Comparison of ENCODE assay signal across 8 cellular contexts in genomic region chr16:2148714-2149629, GRCh38. TPM values are rescaled to one million over a fixed set of nuclear protein-coding genes. Genes with fewer than 3 reads are reported as not detected.
DNase-seq lines count a peak whose midpoint lies in the region; ATAC-seq, FAIRE-seq and TF ChIP-seq lines count a peak whose summit lies in the region.

No MANE protein-coding gene starts in this region.

- H2AFZ ChIP-seq in Karpas-422 (ENCODE audit: low read length), result no peak overlapping the region
- no peak overlapping the region for H2AFZ ChIP-seq in astrocyte (ENCODE audit: low read depth, low read length)

- no peak for FAIRE-seq in astrocyte (lab: Jason Lieb, UNC)

- no peaks in the 10 kb centered on the region for H3K27me3 Mint-ChIP-seq in astrocyte (ENCODE audit: low read depth, unreplicated experiment)

- ATAC-seq in right lobe of liver, result no peak
- ATAC-seq in GM18502 (IDR thresholded peaks at IDR 0.05; ENCODE audit: poor library complexity, unreplicated experiment), result no peak
- ATAC-seq in HG03159 (IDR thresholded peaks at IDR 0.05; ENCODE audit: unreplicated experiment), result no peak

- H3K9me3 ChIP-seq in Karpas-422 (ENCODE audit: low read length), result no peaks in the 10 kb centered on the region
- no peaks in the 10 kb centered on the region for H3K9me3 ChIP-seq in astrocyte (ENCODE audit: insufficient read depth, low read depth, low read length)
- H3K9me3 ChIP-seq in right lobe of liver, result no peaks in the 10 kb centered on the region

- no peak overlapping the region for H3K27ac Mint-ChIP-seq in astrocyte (ENCODE audit: unreplicated experiment)

- peak overlapping the region; percentile 87 for H3K4me2 ChIP-seq in Karpas-422 (ENCODE audit: low read depth, low read length, poor library complexity, severe bottlenecking)
- peak overlapping the region; percentile 100 for H3K4me2 ChIP-seq in astrocyte (ENCODE audit: low read length)

- H3K36me3 ChIP-seq in Karpas-422 (ENCODE audit: insufficient read depth, low read length) (peaks cover 17% of the 10 kb centered on the region), astrocyte (ENCODE audit: insufficient read depth, low read length) (peaks cover 4% of the 10 kb centered on the region), right lobe of liver (peaks cover 0 to 7% (median 0%) of the 10 kb centered on the region in 4 donors), urinary bladder (ENCODE audit: insufficient read depth) (no peaks in the 10 kb centered on the region)

- H3K36me3 Mint-ChIP-seq in astrocyte (ENCODE audit: low read depth, unreplicated experiment), result peaks cover 7% of the 10 kb centered on the region

- peak overlapping the region; percentile 73 for H3K4me3 ChIP-seq in Karpas-422 (ENCODE audit: low read length)
- H3K4me3 ChIP-seq in astrocyte (ENCODE audit: insufficient read depth, low read depth, low read length), result peak overlapping the region; percentile 28
- H3K4me3 ChIP-seq in right lobe of liver, result peak overlapping the region; percentile 42 to 61 (median 53)
- H3K4me3 ChIP-seq in urinary bladder (ENCODE audit: low read depth, low read length), result peak overlapping the region; percentile 40

- DNase-seq in EH (ENCODE audit: low read depth) (peak; percentile 32), Karpas-422 (peak; percentile 79), astrocyte (ENCODE audit: low read depth) (no peak), right lobe of liver (peak in 2 of 3 donors; percentile 60), inferior parietal cortex (ENCODE audit: extremely low spot score) (no peak)

- H3K9me2 ChIP-seq in Karpas-422 (replicated peaks; ENCODE audit: insufficient read depth, low read length), result no peaks in the 10 kb centered on the region

- H3K9me3 Mint-ChIP-seq in astrocyte (ENCODE audit: unreplicated experiment), result no peaks in the 10 kb centered on the region

- TF ChIP-seq POLR2A in right lobe of liver (IDR thresholded peaks at IDR 0.05), result no peak

- H3K27ac ChIP-seq in Karpas-422 (ENCODE audit: low read length) (no peak overlapping the region), astrocyte (ENCODE audit: low read depth, low read length) (no peak overlapping the region), right lobe of liver (peak overlapping the region in 1 of 3 donors; percentile 71), urinary bladder (ENCODE audit: low read depth) (no peak overlapping the region)

- peaks cover 62% of the 10 kb centered on the region for H3K4me1 ChIP-seq in Karpas-422 (ENCODE audit: low read length)
- H3K4me1 ChIP-seq in astrocyte (ENCODE audit: insufficient read depth, low read length), result peaks cover 55% of the 10 kb centered on the region
- peaks cover 0 to 63% (median 23%) of the 10 kb centered on the region in 4 donors for H3K4me1 ChIP-seq in right lobe of liver
- peaks cover 1% of the 10 kb centered on the region for H3K4me1 ChIP-seq in urinary bladder (ENCODE audit: insufficient read depth)

- peaks cover 17% of the 10 kb centered on the region for H3K4me1 Mint-ChIP-seq in astrocyte (ENCODE audit: low read depth, unreplicated experiment)

- TF ChIP-seq CTCF in astrocyte (IDR thresholded peaks at IDR 0.05; ENCODE audit: insufficient read depth, low read depth, low read length), result no peak
- peak in 1 of 4 donors; percentile 28 for TF ChIP-seq CTCF in right lobe of liver (IDR thresholded peaks at IDR 0.05)

- intact Hi-C loops in right lobe of liver (cut with DNase I), result loop anchor here (5.0 kb wide), 2 partner anchors 122 to 127 kb away; partner anchors contain the start of gene NHERF2 (in 1 of the 2)

- 2% methylated on average over 7 of the region's 62 CpGs for WGBS in right lobe of liver (ENCODE audit: insufficient coverage, low coverage, low lambda C conversion rate, missing lambda C conversion rate)
- 3% methylated on average over 62 of the region's 62 CpGs for WGBS in urinary bladder

- H3K27me3 ChIP-seq in Karpas-422 (ENCODE audit: low read length), result no peaks in the 10 kb centered on the region
- no peaks in the 10 kb centered on the region for H3K27me3 ChIP-seq in astrocyte (ENCODE audit: insufficient read depth, low read length)
- no peaks in the 10 kb centered on the region for H3K27me3 ChIP-seq in right lobe of liver

- peaks cover 6% of the 10 kb centered on the region; the same call in 1 of the 2 replicates for H3K79me2 ChIP-seq in Karpas-422 (ENCODE audit: low read length)
- H3K79me2 ChIP-seq in astrocyte (ENCODE audit: insufficient read depth, low read length), result peaks cover 29% of the 10 kb centered on the region

- peak overlapping the region; percentile 98 for H3K9ac ChIP-seq in Karpas-422 (ENCODE audit: low read length)
- peak overlapping the region; percentile 43 for H3K9ac ChIP-seq in astrocyte (ENCODE audit: low read length)

- H4K20me1 ChIP-seq in Karpas-422 (ENCODE audit: insufficient read depth, low read depth, low read length) (peaks cover 32% of the 10 kb centered on the region; the same call in 1 of the 2 replicates), astrocyte (ENCODE audit: insufficient read depth, low read length) (peaks cover 70% of the 10 kb centered on the region)

- H3K4me3 Mint-ChIP-seq in astrocyte (ENCODE audit: unreplicated experiment), result peak overlapping the region; percentile 62

RNA-seq across cellular contexts. Expression of gene RAB26, which starts 0.5 kb away (rescaled TPM):
- total RNA-seq in Karpas-422 (2014; rRNA removed; shearing (Covaris generic); ENCODE audit: low replicate concordance), result 12.8 and 15.0 TPM in 2 replicates
- total RNA-seq in astrocyte, result 1.2 and 1.4 TPM in 2 replicates
- 10 to 100 TPM in 3 of 6 experiments, 1 to 10 TPM in 3; 3.8 to 14.6 (median 8.7) TPM for total RNA-seq in right lobe of liver
- total RNA-seq in urinary bladder, result 0.63 TPM
- 0.63 TPM for polyA plus RNA-seq in urinary bladder

RNA-seq across cellular contexts. Expression of gene TRAF7, which starts 6.6 kb away (rescaled TPM):
- 68.3 and 110 TPM in 2 replicates for total RNA-seq in Karpas-422 (2014; rRNA removed; shearing (Covaris generic); ENCODE audit: low replicate concordance)
- total RNA-seq in astrocyte, result 92.1 and 93.1 TPM in 2 replicates
- 10 to 100 TPM; 40.9 to 56.2 (median 46.2) TPM for total RNA-seq in right lobe of liver
- total RNA-seq in urinary bladder, result 21.9 TPM
- 57.0 TPM for polyA plus RNA-seq in urinary bladder

RNA-seq across cellular contexts. Expression of gene PKD1, which starts 13.3 kb away (rescaled TPM):
- total RNA-seq in Karpas-422 (2014; rRNA removed; shearing (Covaris generic); ENCODE audit: low replicate concordance), result 72.8 and 110 TPM in 2 replicates
- total RNA-seq in astrocyte, result 112 and 128 TPM in 2 replicates
- total RNA-seq in right lobe of liver, result 10 to 100 TPM; 28.5 to 58.2 (median 42.8) TPM
- total RNA-seq in urinary bladder, result 79.5 TPM
- 197 TPM for polyA plus RNA-seq in urinary bladder

RNA-seq across cellular contexts. Expression of gene CASKIN1, which starts 47.4 kb away (rescaled TPM):
- total RNA-seq in Karpas-422 (2014; rRNA removed; shearing (Covaris generic); ENCODE audit: low replicate concordance), result 0.14 TPM in 1 of 2 replicates, not detected in the other
- 0.66 and 1.3 TPM in 2 replicates for total RNA-seq in astrocyte
- not detected for total RNA-seq in right lobe of liver
- total RNA-seq in urinary bladder, result 0.69 TPM
- polyA plus RNA-seq in urinary bladder, result 0.48 TPM

RNA-seq across cellular contexts. Expression of gene MLST8, which starts 56.3 kb away (rescaled TPM):
- total RNA-seq in Karpas-422 (2014; rRNA removed; shearing (Covaris generic); ENCODE audit: low replicate concordance), result 46.3 and 67.0 TPM in 2 replicates
- 32.6 and 34.7 TPM in 2 replicates for total RNA-seq in astrocyte
- 10 to 100 TPM; 13.1 to 51.0 (median 17.5) TPM for total RNA-seq in right lobe of liver
- total RNA-seq in urinary bladder, result 9.3 TPM
- polyA plus RNA-seq in urinary bladder, result 50.4 TPM

Comparison
In these comparisons a context has a peak if more than half of its experiments do, and no peak if none do; other contexts are left out.
1. DNase-seq: peak in EH (single experiment), Karpas-422 (single experiment) and right lobe of liver (2 of 3); none in astrocyte (single experiment) and inferior parietal cortex (single experiment).
2. Peak in every context shown above with its lines, with median percentiles within 50 percentile points of each other: H3K4me3 ChIP-seq.